8 cellular contexts compared by ENCODE assay signal in the genomic region with DNA sequence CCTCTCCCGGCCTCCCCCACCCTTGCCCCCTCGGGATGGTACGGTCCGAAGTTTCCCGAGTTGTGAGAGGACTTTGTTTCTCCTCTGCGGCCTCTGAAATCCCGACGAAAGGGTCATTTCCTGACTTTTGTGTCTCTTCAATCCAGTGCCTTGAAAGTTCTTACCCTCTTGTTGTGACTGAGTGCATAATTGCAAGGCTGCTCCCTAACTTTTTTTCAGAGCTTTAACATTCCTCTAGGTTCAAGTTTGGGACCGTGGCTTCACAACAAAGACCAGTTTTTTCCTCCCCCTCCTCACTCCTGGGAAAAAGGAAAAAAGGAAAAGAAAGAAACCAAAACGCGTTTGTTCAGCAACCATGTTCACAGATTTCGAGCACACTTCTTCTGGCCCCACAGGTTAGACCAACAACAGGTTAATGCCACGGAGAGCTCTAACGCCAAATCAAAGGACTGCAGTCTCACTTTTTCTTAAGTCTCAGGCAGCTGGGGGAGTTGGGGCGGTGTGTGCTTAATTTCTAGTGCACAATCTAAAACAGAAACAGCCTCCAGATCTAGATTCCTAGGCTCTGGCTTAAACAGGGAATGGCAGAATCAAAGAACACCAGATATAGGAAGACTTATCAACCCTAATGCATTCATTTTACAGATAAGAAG.
A peak's percentile ranks its signal among the peaks of the same experiment; 100 is the strongest.
DNase-seq lines count a peak whose midpoint lies in the region; ATAC-seq and TF ChIP-seq lines count a peak whose summit lies in the region.

No MANE protein-coding gene starts in this region.

- peak overlapping the region; percentile 79 to 94 for H3K27ac ChIP-seq in coronary artery

- H3K4me3 ChIP-seq in coronary artery, result peak overlapping the region; percentile 80

- H3K27ac Mint-ChIP-seq in mesothelial cell of epicardium, result peak overlapping the region; percentile 99

- no peaks in the 10 kb centered on the region for H3K27me3 Mint-ChIP-seq in mesothelial cell of epicardium (ENCODE audit: low read depth)

- H3K4me1 Mint-ChIP-seq in mesothelial cell of epicardium, result peaks cover 71% of the 10 kb centered on the region

- no peak for ATAC-seq in GM21737 (IDR thresholded peaks at IDR 0.05; ENCODE audit: unreplicated experiment)
- ATAC-seq in GM18873 (IDR thresholded peaks at IDR 0.05; ENCODE audit: low FRiP score, unreplicated experiment), result no peak
- ATAC-seq in GM21528 (IDR thresholded peaks at IDR 0.05; ENCODE audit: low FRiP score, unreplicated experiment), result no peak

- no peaks in the 10 kb centered on the region for H3K36me3 Mint-ChIP-seq in mesothelial cell of epicardium

- DNase-seq in 8988T (peak; percentile 18), HuH-7.5 (ENCODE audit: low spot score) (peak; percentile 13), coronary artery (ENCODE audit: low spot score) (no peak), mesothelial cell of epicardium (ENCODE audit: low spot score in 2 of 2, unreplicated experiment in 2 of 2) (peak in 1 of 2 experiments; percentile 42), hepatic stellate cell (ENCODE audit: low spot score) (no peak)

- no peaks in the 10 kb centered on the region for H3K9me3 Mint-ChIP-seq in mesothelial cell of epicardium

- TF ChIP-seq CTCF in coronary artery (IDR thresholded peaks at IDR 0.05), result no peak
- TF ChIP-seq CTCF in mesothelial cell of epicardium (IDR thresholded peaks at IDR 0.05; ENCODE audit: unreplicated experiment), result no peak

- H3K4me3 Mint-ChIP-seq in mesothelial cell of epicardium, result peak overlapping the region; percentile 72

Comparison
In these comparisons a context has a peak if more than half of its experiments do, and no peak if none do; other contexts are left out.
1. DNase-seq: peak in 8988T (single experiment) and HuH-7.5 (single experiment); none in coronary artery (single experiment) and hepatic stellate cell (single experiment).